Comparison of ENCODE assay signal across 21 cellular contexts in the genomic region with DNA sequence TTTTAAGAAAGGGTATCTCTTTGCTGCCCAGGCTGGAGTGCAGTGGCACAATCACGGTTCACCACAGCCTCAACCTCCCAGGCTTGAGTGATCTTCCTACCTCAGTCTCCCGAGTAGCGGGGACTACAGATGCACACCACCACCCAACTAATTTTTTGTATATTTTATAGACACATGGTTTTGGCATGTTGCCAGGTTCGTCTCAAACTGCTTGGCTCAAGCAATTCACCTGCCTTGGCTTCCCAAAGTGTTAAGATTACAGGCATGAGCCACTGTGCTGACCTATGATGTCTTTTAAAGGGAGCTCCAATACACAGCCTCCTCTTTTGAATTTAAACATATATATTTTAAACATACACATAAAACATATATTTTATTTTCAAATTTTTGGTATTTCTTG.
"Had no signal": no experiment of that assay in that cellular context is flagged by ENCODE, and none has a peak within 500 bp of the region (broad histone marks: within the 10 kb centered on the region; RNA-seq: fewer than 3 reads in every experiment).

No MANE protein-coding gene starts in this region.

- H3K4me2 ChIP-seq: hepatocyte had no signal

- H3K27me3 ChIP-seq: colonic mucosa, esophagus muscularis mucosa, gastroesophageal sphincter, heart left ventricle, hepatocyte, right lobe of liver, tibial nerve, upper lobe of left lung had no signal

- H3K9me3 ChIP-seq: colonic mucosa, gastroesophageal sphincter, right lobe of liver, thoracic aorta, upper lobe of left lung had no signal

- H3K79me2 ChIP-seq: hepatocyte had no signal

- ATAC-seq: gastroesophageal sphincter; heart left ventricle; left lobe of liver; naive thymus-derived CD8-positive, alpha-beta T cell; right lobe of liver; stimulated activated naive B cell treated with anti-CD40 and anti-IgM and Interleukin-4, amounts not matched to agents 10 μg/mL and 1 μg/mL and 100 μg/mL, for 72 hours had no signal

- H3K4me3 ChIP-seq: colonic mucosa, esophagus muscularis mucosa, gastroesophageal sphincter, heart left ventricle, hepatocyte, right lobe of liver, thoracic aorta, tibial nerve, upper lobe of left lung had no signal

- H3K27ac ChIP-seq: colonic mucosa, esophagus muscularis mucosa, gastroesophageal sphincter, heart left ventricle, hepatocyte, right lobe of liver, thoracic aorta, tibial nerve, upper lobe of left lung had no signal

- H3K4me1 ChIP-seq: colonic mucosa, esophagus muscularis mucosa, gastroesophageal sphincter, heart left ventricle, right lobe of liver, tibial nerve, upper lobe of left lung had no signal

- FAIRE-seq: endothelial cell of umbilical vein, kidney, small intestine, urothelium cell line had no signal

- H3K36me3 ChIP-seq: colonic mucosa, esophagus muscularis mucosa, gastroesophageal sphincter, right lobe of liver, thoracic aorta, tibial nerve, upper lobe of left lung had no signal

- H2AFZ ChIP-seq: hepatocyte had no signal

- DNase-seq: colonic mucosa; effector memory CD4-positive, alpha-beta T cell; heart left ventricle; kidney; naive thymus-derived CD8-positive, alpha-beta T cell; nephron progenitor cell; nucleus accumbens; right lobe of liver; small intestine; stimulated activated CD4-positive, alpha-beta T cell treated with anti-CD3 and anti-CD28 coated beads, Interleukin-15, amount 100 ng/mL, for 24 hours; stimulated activated CD4-positive, alpha-beta T cell treated with anti-CD3 and anti-CD28 coated beads, Interleukin-2, amount 100 ng/mL, for 48 hours; stimulated activated naive B cell treated with anti-CD40 and anti-IgM and Interleukin-4, amounts not matched to agents 10 μg/mL and 1 μg/mL and 100 μg/mL, for 72 hours; upper lobe of left lung had no signal
